ENCODE assay signal across 22 cellular contexts in the genomic region with DNA sequence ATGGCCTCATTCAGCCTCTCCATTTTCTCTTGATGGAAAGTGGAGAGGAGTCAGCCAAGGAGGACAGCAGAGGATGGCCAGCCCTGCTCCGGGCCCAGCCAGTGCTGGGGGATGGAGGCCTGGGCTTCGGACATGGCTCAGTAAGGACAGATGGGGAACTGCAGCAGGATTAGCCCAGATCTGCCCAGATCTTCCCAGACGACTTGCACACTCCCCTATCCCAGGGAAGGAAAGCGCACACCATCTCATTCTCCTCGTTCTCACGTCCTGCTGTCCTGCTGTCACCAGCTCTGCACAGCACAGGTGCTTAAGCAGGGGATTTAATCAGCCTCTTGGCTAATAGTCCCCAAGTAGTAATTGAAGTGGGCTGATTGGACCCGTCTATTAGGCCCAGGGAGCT.
A peak's percentile ranks its signal among the peaks of the same experiment; 100 is the strongest.
DNase-seq lines count a peak whose midpoint lies in the region; ATAC-seq, FAIRE-seq and TF ChIP-seq lines count a peak whose summit lies in the region.
"Had no signal": no experiment of that assay in that cellular context is flagged by ENCODE, and none has a peak within 500 bp of the region (broad histone marks: within the 10 kb centered on the region; RNA-seq: fewer than 3 reads in every experiment).

No MANE protein-coding gene starts in this region.

- H3K4me1 ChIP-seq in A549 (0 out of 3 replicates have a peak, but pooled peaks cover 2% of the 10 kb centered on the region), right atrium auricular region (no peaks in the 10 kb centered on the region), spleen (peaks cover 0 to 30% (median 16%) of the 10 kb centered on the region in 6 donors)
- H3K4me1 ChIP-seq: BE2C had no signal

- no peak for TF ChIP-seq POLR2A in A549 (IDR thresholded peaks at IDR 0.05; ENCODE audit: low read length)
- TF ChIP-seq POLR2A in spleen (IDR thresholded peaks at IDR 0.05), result no peak

- no peak for FAIRE-seq in A549 (lab: Jason Lieb, UNC)
- FAIRE-seq: GM12878, HTR-8/SVneo, RCC 7860 had no signal

- H3K36me3 ChIP-seq in right atrium auricular region, result no peaks in the 10 kb centered on the region
- no peaks in the 10 kb centered on the region for H3K36me3 ChIP-seq in spleen
- H3K36me3 ChIP-seq: BE2C, SJCRH30 had no signal

- H3K27ac Mint-ChIP-seq in brain, result peak overlapping the region; percentile 12 to 65 (median 54)
- H3K27ac Mint-ChIP-seq: CD4-positive, alpha-beta T cell; T-cell had no signal

- CTCF ChIA-PET in A549 (lab: Yijun Ruan, JAX), result interaction anchor here (1.8 kb wide), 1 partner anchor 11 kb away, joined by 6 read pairs; no protein-coding TSS in a partner anchor

- ATAC-seq in A549 (peak; percentile 31 to 56; a peak in 4 of 6 replicates), GM21360 (IDR thresholded peaks at IDR 0.05; ENCODE audit: unreplicated experiment) (no peak)
- ATAC-seq: GM12878, HCT116, T-cell had no signal

- H3K27me3 ChIP-seq in right atrium auricular region (no peaks in the 10 kb centered on the region), spleen (replicated peaks in 1 of 7) (peaks cover 0 to 58% (median 4%) of the 10 kb centered on the region in 7 donors)

- TF ChIP-seq CTCF in A549 (IDR thresholded peaks at IDR 0.05), result no peak
- TF ChIP-seq CTCF in brain (conservative IDR thresholded peaks at IDR 0.05), result no peak
- TF ChIP-seq CTCF in GM10266 (IDR thresholded peaks at IDR 0.05; ENCODE audit: control insufficient read depth, insufficient read depth, low read depth, missing control alignments), result no peak
- no peak for TF ChIP-seq CTCF in right atrium auricular region (IDR thresholded peaks at IDR 0.05)
- no peak for TF ChIP-seq CTCF in spleen (IDR thresholded peaks at IDR 0.05 in 8 of 11, conservative IDR thresholded peaks at IDR 0.05 in 3 of 11)

- peaks cover 9% of the 10 kb centered on the region for H3K27me3 Mint-ChIP-seq in brain
- H3K27me3 Mint-ChIP-seq: CD4-positive, alpha-beta T cell had no signal

- TF ChIP-seq RAD21 in A549 (conservative IDR thresholded peaks at IDR 0.05 in 1 of 2, IDR thresholded peaks at IDR 0.05 in 1 of 2), result no peak

- H3K9me3 ChIP-seq in A549 (no peaks in the 10 kb centered on the region), right atrium auricular region (no peaks in the 10 kb centered on the region), spleen (peaks cover 0 to 4% (median 0%) of the 10 kb centered on the region in 8 donors)
- H3K9me3 ChIP-seq: BE2C, SJCRH30 had no signal

- TF ChIP-seq EP300 in A549 (IDR thresholded peaks at IDR 0.05), result no peak

- H3K4me3 Mint-ChIP-seq in brain, result no peak overlapping the region
- H3K4me3 Mint-ChIP-seq: CD4-positive, alpha-beta T cell; T-cell had no signal

- DNase-seq in A549 (ENCODE audit: low read depth in 1 of 2, low spot score in 1 of 2) (no peak), D341Med (ENCODE audit: low spot score) (peak; percentile 82), NCI-H524 (lab: John Stamatoyannopoulos, UW) (peak; percentile 99 to 100), GM10266 (ENCODE audit: extremely low spot score) (no peak), right atrium auricular region (ENCODE audit: low spot score) (no peak), spleen (no peak)
- DNase-seq: BE2C; CD4-positive, alpha-beta T cell; COR-L47; GOT3; KG1; NCI-H1105; NCI-H187; NCI-H748 treated with DMSO at 0.1 percent for 48 hours; T-cell had no signal

- H3K27ac ChIP-seq in A549, result no peak overlapping the region
- no peak overlapping the region for H3K27ac ChIP-seq in right atrium auricular region
- H3K27ac ChIP-seq in spleen, result no peak overlapping the region
- H3K27ac ChIP-seq: SJCRH30 had no signal

- H3K4me2 ChIP-seq in A549, result no peak overlapping the region

- POLR2A ChIA-PET in A549 (lab: Yijun Ruan, JAX), result no interaction called here

- peaks cover 0 to 12% (median 7%) of the 10 kb centered on the region in 5 experiments for H3K9me3 Mint-ChIP-seq in brain
- H3K9me3 Mint-ChIP-seq: CD4-positive, alpha-beta T cell; T-cell had no signal

- peaks cover 58% of the 10 kb centered on the region for H3K4me1 Mint-ChIP-seq in brain

- H3K36me3 Mint-ChIP-seq in brain, result no peaks in the 10 kb centered on the region
- H3K36me3 Mint-ChIP-seq: T-cell had no signal

- H3K4me3 ChIP-seq in A549 (no peak overlapping the region), right atrium auricular region (no peak overlapping the region), spleen (no peak overlapping the region)
- H3K4me3 ChIP-seq: GM12878, SJCRH30 had no signal

- intact Hi-C loops in spleen (cut with DNase I; ENCODE audit: low total_unique reads), result no loop called here

- WGBS in A549 (ENCODE audit: missing lambda C conversion rate), result 30% methylated on average over 7 of the region's 7 CpGs
- WGBS in spleen, 5 donors, result 68 to 92% (median 77%) methylated on average over 7 of the region's 7 CpGs

TF ChIP-seq in A549, 52 proteins besides CTCF, POLR2A, EP300 and RAD21:
- no peak for TF ChIP-seq TP53 (CRISPR knock-in tag; IDR thresholded peaks at IDR 0.05)
- TF ChIP-seq JUNB (IDR thresholded peaks at IDR 0.05), result no peak
- TF ChIP-seq RCOR1 (IDR thresholded peaks at IDR 0.05; ENCODE audit: low read depth, low read length), result no peak
- no peak for TF ChIP-seq EHMT2 (IDR thresholded peaks at IDR 0.05; ENCODE audit: low read depth)
- TF ChIP-seq, protein P1, sequence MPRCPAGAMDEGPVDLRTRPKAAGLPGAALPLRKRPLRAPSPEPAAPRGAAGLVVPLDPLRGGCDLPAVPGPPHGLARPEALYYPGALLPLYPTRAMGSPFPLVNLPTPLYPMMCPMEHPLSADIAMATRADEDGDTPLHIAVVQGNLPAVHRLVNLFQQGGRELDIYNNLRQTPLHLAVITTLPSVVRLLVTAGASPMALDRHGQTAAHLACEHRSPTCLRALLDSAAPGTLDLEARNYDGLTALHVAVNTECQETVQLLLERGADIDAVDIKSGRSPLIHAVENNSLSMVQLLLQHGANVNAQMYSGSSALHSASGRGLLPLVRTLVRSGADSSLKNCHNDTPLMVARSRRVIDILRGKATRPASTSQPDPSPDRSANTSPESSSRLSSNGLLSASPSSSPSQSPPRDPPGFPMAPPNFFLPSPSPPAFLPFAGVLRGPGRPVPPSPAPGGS (IDR thresholded peaks at IDR 0.05), result no peak
- TF ChIP-seq, protein P2, sequence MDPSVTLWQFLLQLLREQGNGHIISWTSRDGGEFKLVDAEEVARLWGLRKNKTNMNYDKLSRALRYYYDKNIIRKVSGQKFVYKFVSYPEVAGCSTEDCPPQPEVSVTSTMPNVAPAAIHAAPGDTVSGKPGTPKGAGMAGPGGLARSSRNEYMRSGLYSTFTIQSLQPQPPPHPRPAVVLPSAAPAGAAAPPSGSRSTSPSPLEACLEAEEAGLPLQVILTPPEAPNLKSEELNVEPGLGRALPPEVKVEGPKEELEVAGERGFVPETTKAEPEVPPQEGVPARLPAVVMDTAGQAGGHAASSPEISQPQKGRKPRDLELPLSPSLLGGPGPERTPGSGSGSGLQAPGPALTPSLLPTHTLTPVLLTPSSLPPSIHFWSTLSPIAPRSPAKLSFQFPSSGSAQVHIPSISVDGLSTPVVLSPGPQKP (IDR thresholded peaks at IDR 0.05; ENCODE audit: low read depth, low read length), result no peak
- TF ChIP-seq NFE2L2 (conservative IDR thresholded peaks at IDR 0.05; ENCODE audit: low read length), result no peak
- no peak for TF ChIP-seq ZC3H11A (IDR thresholded peaks at IDR 0.05)
- TF ChIP-seq HEYL (CRISPR knock-in tag; IDR thresholded peaks at IDR 0.05), result no peak
- no peak for TF ChIP-seq KDM1A (IDR thresholded peaks at IDR 0.05; ENCODE audit: low read depth)
- TF ChIP-seq ZSCAN20 (CRISPR knock-in tag; IDR thresholded peaks at IDR 0.05), result no peak
- no peak for TF ChIP-seq RARB (CRISPR knock-in tag; IDR thresholded peaks at IDR 0.05)
- no peak for TF ChIP-seq ZFP36 (IDR thresholded peaks at IDR 0.05; ENCODE audit: borderline replicate concordance, partially characterized antibody)
- TF ChIP-seq CHD4 (IDR thresholded peaks at IDR 0.05; ENCODE audit: borderline replicate concordance), result no peak
- TF ChIP-seq, protein P3, sequence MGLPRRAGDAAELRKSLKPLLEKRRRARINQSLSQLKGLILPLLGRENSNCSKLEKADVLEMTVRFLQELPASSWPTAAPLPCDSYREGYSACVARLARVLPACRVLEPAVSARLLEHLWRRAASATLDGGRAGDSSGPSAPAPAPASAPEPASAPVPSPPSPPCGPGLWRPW (IDR thresholded peaks at IDR 0.05), result no peak
TF ChIP-seq in A549: peak in this region for 0.

Comparison
In these comparisons a context has a peak if more than half of its experiments do, and no peak if none do; other contexts are left out.
1. DNase-seq: peak in D341Med (single experiment) and NCI-H524 (2 of 2); none in A549 (0 of 2), GM10266 (single experiment), right atrium auricular region (single experiment) and spleen (single experiment).